16 cellular contexts compared by ENCODE assay signal in genomic region chr20:53723045-53723444, GRCh38.
A peak's percentile ranks its signal among the peaks of the same experiment; 100 is the strongest.
DNase-seq lines count a peak whose midpoint lies in the region; ATAC-seq and TF ChIP-seq lines count a peak whose summit lies in the region.
"Had no signal": no experiment of that assay in that cellular context is flagged by ENCODE, and none has a peak within 500 bp of the region (broad histone marks: within the 10 kb centered on the region; RNA-seq: fewer than 3 reads in every experiment).

No MANE protein-coding gene starts in this region.

- H3K36me3 ChIP-seq in OCI-LY1 (ENCODE audit: insufficient read depth, low read length), result no peaks in the 10 kb centered on the region
- H3K36me3 ChIP-seq in mammary epithelial cell (ENCODE audit: insufficient read depth, low read length), result no peaks in the 10 kb centered on the region

- no peak for TF ChIP-seq CTCF in OCI-LY1 (IDR thresholded peaks at IDR 0.05; ENCODE audit: low read length)
- no peak for TF ChIP-seq CTCF in mammary epithelial cell (conservative IDR thresholded peaks at IDR 0.05 in 1 of 2, IDR thresholded peaks at IDR 0.05 in 1 of 2; ENCODE audit: extremely low read depth in 1 of 2, insufficient read depth in 1 of 2, low read depth in 1 of 2, low read length in 2 of 2)

- intact Hi-C loops in activated CD4-positive, alpha-beta T cell treated with anti-CD3 and anti-CD28 coated beads, Interleukin-2, amount 10 ng/mL, durations not matched to agents 24 days and 14 days (cut with micrococcal nuclease), result no loop called here
- intact Hi-C loops in activated CD4-positive, alpha-beta T cell treated with anti-CD3 and anti-CD28 coated beads for 36 hours (cut with DNase I, micrococcal nuclease), result no loop called here
- intact Hi-C loops in activated T-helper 1 cell treated with anti-CD3 and anti-CD28 coated beads, Interleukin-12 subunit alpha, Interleukin-12 subunit beta, Interleukin-2, Interleukin-4 antibody, amounts not matched to agents 30 ng/mL and 10 ng/mL and 1 ng/mL, durations not matched to agents 14 hours and 24 hours and 36 hours (cut with micrococcal nuclease), result no loop called here
- intact Hi-C loops in mammary epithelial cell (cut with micrococcal nuclease), result no loop called here

- H3K9ac ChIP-seq in OCI-LY1 (ENCODE audit: low read length) (no peak overlapping the region), mammary epithelial cell (ENCODE audit: insufficient read depth, low read length) (no peak overlapping the region)

- no peaks in the 10 kb centered on the region for H3K79me2 ChIP-seq in OCI-LY1 (ENCODE audit: insufficient read depth, low read length)
- no peaks in the 10 kb centered on the region for H3K79me2 ChIP-seq in mammary epithelial cell (ENCODE audit: insufficient read depth, low read length)

- peaks cover 2% of the 10 kb centered on the region for H3K36me3 Mint-ChIP-seq in activated CD4-positive, alpha-beta T cell treated with anti-CD3 and anti-CD28 coated beads, Interleukin-2, amount 10 ng/mL, durations not matched to agents 24 days and 14 days (ENCODE audit: low read depth)
- H3K36me3 Mint-ChIP-seq in activated CD4-positive, alpha-beta T cell treated with anti-CD3 and anti-CD28 coated beads for 36 hours (ENCODE audit: low read depth), result peaks cover 1% of the 10 kb centered on the region
- peaks cover 4% of the 10 kb centered on the region for H3K36me3 Mint-ChIP-seq in activated T-helper 1 cell treated with anti-CD3 and anti-CD28 coated beads, Interleukin-12 subunit alpha, Interleukin-12 subunit beta, Interleukin-2, Interleukin-4 antibody, amounts not matched to agents 30 ng/mL and 10 ng/mL and 1 ng/mL, durations not matched to agents 14 hours and 24 hours and 36 hours (ENCODE audit: low read depth)
- H3K36me3 Mint-ChIP-seq in stimulated activated memory B cell treated with anti-CD40 and anti-IgM and Interleukin-4, amounts not matched to agents 10 μg/mL and 1 μg/mL and 100 μg/mL, for 72 hours, result no peaks in the 10 kb centered on the region
- H3K36me3 Mint-ChIP-seq: CD14-positive monocyte; CD8-positive, alpha-beta T cell had no signal

- WGBS in mammary epithelial cell (ENCODE audit: low coverage, missing lambda C conversion rate), result 100% methylated on average over 3 of the region's 3 CpGs

- H4K20me1 ChIP-seq in OCI-LY1 (ENCODE audit: insufficient read depth, low read length) (no peaks in the 10 kb centered on the region), mammary epithelial cell (ENCODE audit: insufficient read depth, low read length) (no peaks in the 10 kb centered on the region)

- H3K4me3 ChIP-seq in OCI-LY1 (ENCODE audit: low read depth, low read length, poor library complexity, severe bottlenecking), result no peak overlapping the region
- no peak overlapping the region for H3K4me3 ChIP-seq in mammary epithelial cell (replicated peaks in 1 of 3; ENCODE audit: insufficient read depth in 1 of 3, low read depth in 2 of 3, low read length in 3 of 3)

- DNase-seq in activated CD4-positive, alpha-beta T cell treated with anti-CD3 and anti-CD28 coated beads, Interleukin-2, amount 10 ng/mL, durations not matched to agents 24 days and 14 days, result peak; percentile 80
- DNase-seq in activated CD4-positive, alpha-beta T cell treated with anti-CD3 and anti-CD28 coated beads for 36 hours, result no peak
- DNase-seq in activated T-helper 1 cell treated with anti-CD3 and anti-CD28 coated beads, Interleukin-12 subunit alpha, Interleukin-12 subunit beta, Interleukin-2, Interleukin-4 antibody, amounts not matched to agents 30 ng/mL and 10 ng/mL and 1 ng/mL, durations not matched to agents 14 hours and 24 hours and 36 hours (ENCODE audit: low spot score), result peak; percentile 19
- no peak for DNase-seq in mammary epithelial cell
- DNase-seq: CD8-positive, alpha-beta T cell; COR-L47; DMS153; DND-41; GDM1; GOT3; H9 had no signal

- BruUV-seq in mammary epithelial cell (replicated peaks; lab: Mats Ljungman, UMichigan), result no TSS peak

- peaks cover 19% of the 10 kb centered on the region for H3K4me1 ChIP-seq in OCI-LY1 (ENCODE audit: insufficient read depth, low read length, severe bottlenecking)
- H3K4me1 ChIP-seq in mammary epithelial cell (ENCODE audit: insufficient read depth, low read length), result no peaks in the 10 kb centered on the region

- H3K4me2 ChIP-seq in OCI-LY1 (ENCODE audit: low read length), result no peak overlapping the region
- H3K4me2 ChIP-seq in mammary epithelial cell (ENCODE audit: insufficient read depth, low read depth, low read length), result no peak overlapping the region

- peak overlapping the region; percentile 54 for H3K27ac ChIP-seq in OCI-LY1 (ENCODE audit: low read depth, low read length, poor library complexity, severe bottlenecking)
- H3K27ac ChIP-seq in mammary epithelial cell (ENCODE audit: insufficient read depth, low read depth, low read length), result no peak overlapping the region
- H3K27ac ChIP-seq: 22Rv1 had no signal

- no peak overlapping the region for H3K27ac Mint-ChIP-seq in activated CD4-positive, alpha-beta T cell treated with anti-CD3 and anti-CD28 coated beads, Interleukin-2, amount 10 ng/mL, durations not matched to agents 24 days and 14 days
- no peak overlapping the region for H3K27ac Mint-ChIP-seq in activated CD4-positive, alpha-beta T cell treated with anti-CD3 and anti-CD28 coated beads for 36 hours
- peak overlapping the region; percentile 87 for H3K27ac Mint-ChIP-seq in activated T-helper 1 cell treated with anti-CD3 and anti-CD28 coated beads, Interleukin-12 subunit alpha, Interleukin-12 subunit beta, Interleukin-2, Interleukin-4 antibody, amounts not matched to agents 30 ng/mL and 10 ng/mL and 1 ng/mL, durations not matched to agents 14 hours and 24 hours and 36 hours
- H3K27ac Mint-ChIP-seq in stimulated activated memory B cell treated with anti-CD40 and anti-IgM and Interleukin-4, amounts not matched to agents 10 μg/mL and 1 μg/mL and 100 μg/mL, for 72 hours, result peak overlapping the region; percentile 71
- H3K27ac Mint-ChIP-seq: CD8-positive, alpha-beta T cell; H9 had no signal

- no peak for ATAC-seq in activated CD4-positive, alpha-beta T cell treated with anti-CD3 and anti-CD28 coated beads for 36 hours
- ATAC-seq in stimulated activated memory B cell treated with anti-CD40 and anti-IgM and Interleukin-4, amounts not matched to agents 10 μg/mL and 1 μg/mL and 100 μg/mL, for 72 hours, result no peak
- ATAC-seq in SK-N-SH treated with all-trans-retinoic acid at 6 μM for 48 hours, result no peak
- ATAC-seq: CD8-positive, alpha-beta T cell had no signal

- H3K27me3 Mint-ChIP-seq in activated CD4-positive, alpha-beta T cell treated with anti-CD3 and anti-CD28 coated beads, Interleukin-2, amount 10 ng/mL, durations not matched to agents 24 days and 14 days, result no peaks in the 10 kb centered on the region
- H3K27me3 Mint-ChIP-seq in activated CD4-positive, alpha-beta T cell treated with anti-CD3 and anti-CD28 coated beads for 36 hours, result no peaks in the 10 kb centered on the region
- H3K27me3 Mint-ChIP-seq in activated T-helper 1 cell treated with anti-CD3 and anti-CD28 coated beads, Interleukin-12 subunit alpha, Interleukin-12 subunit beta, Interleukin-2, Interleukin-4 antibody, amounts not matched to agents 30 ng/mL and 10 ng/mL and 1 ng/mL, durations not matched to agents 14 hours and 24 hours and 36 hours (ENCODE audit: insufficient read depth), result no peaks in the 10 kb centered on the region
- no peaks in the 10 kb centered on the region for H3K27me3 Mint-ChIP-seq in stimulated activated memory B cell treated with anti-CD40 and anti-IgM and Interleukin-4, amounts not matched to agents 10 μg/mL and 1 μg/mL and 100 μg/mL, for 72 hours

- CTCF ChIA-PET in activated CD4-positive, alpha-beta T cell treated with anti-CD3 and anti-CD28 coated beads for 36 hours (lab: Charles Lee), result interaction anchor here (0.5 kb wide), 1 partner anchor 311 kb away, joined by 4 read pairs; no protein-coding TSS in a partner anchor
- CTCF ChIA-PET in mammary epithelial cell (lab: Charles Lee; ENCODE audit: low non-redundant PET), result no interaction called here

- POLR2A ChIA-PET in activated CD4-positive, alpha-beta T cell treated with anti-CD3 and anti-CD28 coated beads for 36 hours (lab: Charles Lee), result interaction anchor here (0.6 kb wide), 1 partner anchor 112 kb away, joined by 4 read pairs; no protein-coding TSS in a partner anchor

- H3K9me3 ChIP-seq in OCI-LY1 (ENCODE audit: low read length) (no peaks in the 10 kb centered on the region), mammary epithelial cell (replicated peaks; ENCODE audit: insufficient read depth, low read length) (no peaks in the 10 kb centered on the region)

- H2AFZ ChIP-seq in OCI-LY1 (ENCODE audit: low read length) (no peak overlapping the region), mammary epithelial cell (ENCODE audit: low read depth, low read length) (no peak overlapping the region)

- peaks cover 8% of the 10 kb centered on the region for H3K9me3 Mint-ChIP-seq in activated CD4-positive, alpha-beta T cell treated with anti-CD3 and anti-CD28 coated beads, Interleukin-2, amount 10 ng/mL, durations not matched to agents 24 days and 14 days
- peaks cover 2% of the 10 kb centered on the region for H3K9me3 Mint-ChIP-seq in activated CD4-positive, alpha-beta T cell treated with anti-CD3 and anti-CD28 coated beads for 36 hours (ENCODE audit: low read depth)
- peaks cover 4% of the 10 kb centered on the region for H3K9me3 Mint-ChIP-seq in activated T-helper 1 cell treated with anti-CD3 and anti-CD28 coated beads, Interleukin-12 subunit alpha, Interleukin-12 subunit beta, Interleukin-2, Interleukin-4 antibody, amounts not matched to agents 30 ng/mL and 10 ng/mL and 1 ng/mL, durations not matched to agents 14 hours and 24 hours and 36 hours
- no peaks in the 10 kb centered on the region for H3K9me3 Mint-ChIP-seq in stimulated activated memory B cell treated with anti-CD40 and anti-IgM and Interleukin-4, amounts not matched to agents 10 μg/mL and 1 μg/mL and 100 μg/mL, for 72 hours
- H3K9me3 Mint-ChIP-seq: CD14-positive monocyte; CD8-positive, alpha-beta T cell; H9 had no signal

- H3K27me3 ChIP-seq in OCI-LY1 (ENCODE audit: insufficient read depth, low read length), result no peaks in the 10 kb centered on the region
- no peaks in the 10 kb centered on the region for H3K27me3 ChIP-seq in mammary epithelial cell (ENCODE audit: insufficient read depth, low read length)

- H3K9me2 ChIP-seq in OCI-LY1 (ENCODE audit: low read depth, low read length), result no peaks in the 10 kb centered on the region

- dilution Hi-C loops in mammary epithelial cell (cut with HindIII; ENCODE audit: low sequenced_read_pairs), result no loop called here

- H3K4me3 Mint-ChIP-seq in activated CD4-positive, alpha-beta T cell treated with anti-CD3 and anti-CD28 coated beads, Interleukin-2, amount 10 ng/mL, durations not matched to agents 24 days and 14 days, result no peak overlapping the region
- no peak overlapping the region for H3K4me3 Mint-ChIP-seq in activated CD4-positive, alpha-beta T cell treated with anti-CD3 and anti-CD28 coated beads for 36 hours
- no peak overlapping the region for H3K4me3 Mint-ChIP-seq in activated T-helper 1 cell treated with anti-CD3 and anti-CD28 coated beads, Interleukin-12 subunit alpha, Interleukin-12 subunit beta, Interleukin-2, Interleukin-4 antibody, amounts not matched to agents 30 ng/mL and 10 ng/mL and 1 ng/mL, durations not matched to agents 14 hours and 24 hours and 36 hours
- no peak overlapping the region for H3K4me3 Mint-ChIP-seq in stimulated activated memory B cell treated with anti-CD40 and anti-IgM and Interleukin-4, amounts not matched to agents 10 μg/mL and 1 μg/mL and 100 μg/mL, for 72 hours
- H3K4me3 Mint-ChIP-seq: CD14-positive monocyte; CD8-positive, alpha-beta T cell; H9 had no signal

- H3F3A ChIP-seq in OCI-LY1 (ENCODE audit: insufficient read depth, low read length), result no peaks in the 10 kb centered on the region

- H3K4me1 Mint-ChIP-seq in activated CD4-positive, alpha-beta T cell treated with anti-CD3 and anti-CD28 coated beads, Interleukin-2, amount 10 ng/mL, durations not matched to agents 24 days and 14 days, result peaks cover 21% of the 10 kb centered on the region
- H3K4me1 Mint-ChIP-seq in activated CD4-positive, alpha-beta T cell treated with anti-CD3 and anti-CD28 coated beads for 36 hours, result peaks cover 14% of the 10 kb centered on the region
- H3K4me1 Mint-ChIP-seq in activated T-helper 1 cell treated with anti-CD3 and anti-CD28 coated beads, Interleukin-12 subunit alpha, Interleukin-12 subunit beta, Interleukin-2, Interleukin-4 antibody, amounts not matched to agents 30 ng/mL and 10 ng/mL and 1 ng/mL, durations not matched to agents 14 hours and 24 hours and 36 hours (ENCODE audit: low read depth), result peaks cover 32% of the 10 kb centered on the region
- peaks cover 22% of the 10 kb centered on the region for H3K4me1 Mint-ChIP-seq in stimulated activated memory B cell treated with anti-CD40 and anti-IgM and Interleukin-4, amounts not matched to agents 10 μg/mL and 1 μg/mL and 100 μg/mL, for 72 hours

- in situ Hi-C loops in mammary epithelial cell (cut with MboI; ENCODE audit: low sequenced_read_pairs in 2 of 2), result no loop called here

Comparison
In these comparisons a context has a peak if more than half of its experiments do, and no peak if none do; other contexts are left out.
1. DNase-seq: peak in activated CD4-positive, alpha-beta T cell treated with anti-CD3 and anti-CD28 coated beads, Interleukin-2, amount 10 ng/mL, durations not matched to agents 24 days and 14 days (single experiment) and activated T-helper 1 cell treated with anti-CD3 and anti-CD28 coated beads, Interleukin-12 subunit alpha, Interleukin-12 subunit beta, Interleukin-2, Interleukin-4 antibody, amounts not matched to agents 30 ng/mL and 10 ng/mL and 1 ng/mL, durations not matched to agents 14 hours and 24 hours and 36 hours (single experiment); none in activated CD4-positive, alpha-beta T cell treated with anti-CD3 and anti-CD28 coated beads for 36 hours (single experiment) and mammary epithelial cell (single experiment).
2. H3K27ac Mint-ChIP-seq: peak in activated T-helper 1 cell treated with anti-CD3 and anti-CD28 coated beads, Interleukin-12 subunit alpha, Interleukin-12 subunit beta, Interleukin-2, Interleukin-4 antibody, amounts not matched to agents 30 ng/mL and 10 ng/mL and 1 ng/mL, durations not matched to agents 14 hours and 24 hours and 36 hours (single experiment) and stimulated activated memory B cell treated with anti-CD40 and anti-IgM and Interleukin-4, amounts not matched to agents 10 μg/mL and 1 μg/mL and 100 μg/mL, for 72 hours (single experiment); none in activated CD4-positive, alpha-beta T cell treated with anti-CD3 and anti-CD28 coated beads, Interleukin-2, amount 10 ng/mL, durations not matched to agents 24 days and 14 days (single experiment) and activated CD4-positive, alpha-beta T cell treated with anti-CD3 and anti-CD28 coated beads for 36 hours (single experiment).